Comparison of ENCODE assay signal across 14 cellular contexts in the genomic region with DNA sequence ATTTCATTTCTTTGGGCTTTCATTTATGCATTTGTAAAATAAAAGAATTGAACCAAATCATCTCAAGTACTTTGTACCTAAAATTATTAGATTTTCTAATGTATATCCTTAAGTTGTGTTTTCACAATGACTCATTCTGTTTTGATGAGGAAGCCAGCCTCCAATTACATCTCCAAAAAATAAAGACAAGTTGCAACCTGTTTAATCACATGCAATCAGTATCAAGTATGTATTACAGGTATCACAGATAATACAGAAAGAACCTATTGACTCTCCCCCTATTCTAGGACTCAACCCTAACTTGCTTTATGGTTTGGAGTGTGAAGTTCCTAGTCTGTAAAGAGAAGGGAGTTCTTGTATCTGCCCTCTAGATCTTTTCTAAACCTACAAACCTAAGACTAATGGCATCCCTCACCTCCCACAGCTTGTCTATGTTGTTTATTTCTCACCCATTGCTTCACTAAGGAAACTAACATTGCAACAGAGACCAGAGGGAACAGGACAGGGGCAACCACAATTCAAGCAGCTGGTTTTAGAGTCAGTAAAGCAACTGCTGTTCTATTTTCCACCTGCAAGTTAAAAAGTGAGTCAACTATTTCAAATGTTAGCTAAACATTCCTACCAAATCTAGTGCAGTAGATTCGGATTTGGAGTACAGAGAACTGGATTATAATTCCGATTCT.
DNase-seq lines count a peak whose midpoint lies in the region; ATAC-seq and TF ChIP-seq lines count a peak whose summit lies in the region.
"Had no signal": no experiment of that assay in that cellular context is flagged by ENCODE, and none has a peak within 500 bp of the region (broad histone marks: within the 10 kb centered on the region; RNA-seq: fewer than 3 reads in every experiment).

No MANE protein-coding gene starts in this region.

- H3K4me3 ChIP-seq in AG10803 (ENCODE audit: low read length) (no peak overlapping the region), adipocyte (ENCODE audit: low read length) (no peak overlapping the region)
- H3K4me3 ChIP-seq: heart left ventricle, sigmoid colon had no signal

- H3K4me3 Mint-ChIP-seq in activated T-helper 1 cell treated with anti-CD3 and anti-CD28 coated beads, Interleukin-12 subunit alpha, Interleukin-12 subunit beta, Interleukin-2, Interleukin-4 antibody, amounts not matched to agents 30 ng/mL and 10 ng/mL and 1 ng/mL, durations not matched to agents 14 hours and 24 hours and 36 hours, result no peak overlapping the region
- H3K4me3 Mint-ChIP-seq: nephron had no signal

- no peaks in the 10 kb centered on the region for H3K4me1 Mint-ChIP-seq in activated T-helper 1 cell treated with anti-CD3 and anti-CD28 coated beads, Interleukin-12 subunit alpha, Interleukin-12 subunit beta, Interleukin-2, Interleukin-4 antibody, amounts not matched to agents 30 ng/mL and 10 ng/mL and 1 ng/mL, durations not matched to agents 14 hours and 24 hours and 36 hours (ENCODE audit: low read depth)

- no peak overlapping the region for H3K27ac Mint-ChIP-seq in activated T-helper 1 cell treated with anti-CD3 and anti-CD28 coated beads, Interleukin-12 subunit alpha, Interleukin-12 subunit beta, Interleukin-2, Interleukin-4 antibody, amounts not matched to agents 30 ng/mL and 10 ng/mL and 1 ng/mL, durations not matched to agents 14 hours and 24 hours and 36 hours
- H3K27ac Mint-ChIP-seq: nephron had no signal

- DNase-seq in AG10803 (ENCODE audit: low read depth), result peak; percentile 68
- peak; percentile 29 for DNase-seq in HPDE6-E6E7 (ENCODE audit: extremely low spot score)
- DNase-seq in adipocyte (ENCODE audit: low read depth), result peak; percentile 65
- DNase-seq in hepatic stellate cell (ENCODE audit: low spot score), result peak; percentile 14
- no peak for DNase-seq in AG08395 (ENCODE audit: low spot score)
- no peak for DNase-seq in activated T-helper 1 cell treated with anti-CD3 and anti-CD28 coated beads, Interleukin-12 subunit alpha, Interleukin-12 subunit beta, Interleukin-2, Interleukin-4 antibody, amounts not matched to agents 30 ng/mL and 10 ng/mL and 1 ng/mL, durations not matched to agents 14 hours and 24 hours and 36 hours (ENCODE audit: low spot score)
- DNase-seq in cortex of kidney (lab: John Stamatoyannopoulos, UW), result no peak
- DNase-seq: heart left ventricle, NCI-H1048, sigmoid colon, SW 1271 had no signal

- intact Hi-C loops in activated T-helper 1 cell treated with anti-CD3 and anti-CD28 coated beads, Interleukin-12 subunit alpha, Interleukin-12 subunit beta, Interleukin-2, Interleukin-4 antibody, amounts not matched to agents 30 ng/mL and 10 ng/mL and 1 ng/mL, durations not matched to agents 14 hours and 24 hours and 36 hours (cut with micrococcal nuclease), result no loop called here

- H3K36me3 Mint-ChIP-seq in activated T-helper 1 cell treated with anti-CD3 and anti-CD28 coated beads, Interleukin-12 subunit alpha, Interleukin-12 subunit beta, Interleukin-2, Interleukin-4 antibody, amounts not matched to agents 30 ng/mL and 10 ng/mL and 1 ng/mL, durations not matched to agents 14 hours and 24 hours and 36 hours (ENCODE audit: low read depth), result no peaks in the 10 kb centered on the region

- H3K9ac ChIP-seq in adipocyte (ENCODE audit: low read length), result no peak overlapping the region

- no peaks in the 10 kb centered on the region for H3K9me3 Mint-ChIP-seq in activated T-helper 1 cell treated with anti-CD3 and anti-CD28 coated beads, Interleukin-12 subunit alpha, Interleukin-12 subunit beta, Interleukin-2, Interleukin-4 antibody, amounts not matched to agents 30 ng/mL and 10 ng/mL and 1 ng/mL, durations not matched to agents 14 hours and 24 hours and 36 hours
- H3K9me3 Mint-ChIP-seq: nephron had no signal

- H3K4me1 ChIP-seq in adipocyte (ENCODE audit: control insufficient read depth, insufficient read depth, low read length), result peaks cover 17% of the 10 kb centered on the region

- ATAC-seq in HG03432 (IDR thresholded peaks at IDR 0.05; ENCODE audit: unreplicated experiment), result no peak
- ATAC-seq: heart left ventricle, left lobe of liver had no signal

- no peaks in the 10 kb centered on the region for H3K27me3 ChIP-seq in adipocyte (replicated peaks; ENCODE audit: control insufficient read depth, insufficient read depth, low read length)
- H3K27me3 ChIP-seq: heart left ventricle, sigmoid colon had no signal

- H3K36me3 ChIP-seq in adipocyte (ENCODE audit: control insufficient read depth, insufficient read depth, low read length, severe bottlenecking), result no peaks in the 10 kb centered on the region
- H3K36me3 ChIP-seq: heart left ventricle, sigmoid colon had no signal

- TF ChIP-seq CTCF in AG10803 (conservative IDR thresholded peaks at IDR 0.05; ENCODE audit: low read length), result no peak

- no peaks in the 10 kb centered on the region for H3K9me3 ChIP-seq in adipocyte (ENCODE audit: control insufficient read depth, low read length)
- H3K9me3 ChIP-seq: heart left ventricle, sigmoid colon had no signal

- no peaks in the 10 kb centered on the region for H3K27me3 Mint-ChIP-seq in activated T-helper 1 cell treated with anti-CD3 and anti-CD28 coated beads, Interleukin-12 subunit alpha, Interleukin-12 subunit beta, Interleukin-2, Interleukin-4 antibody, amounts not matched to agents 30 ng/mL and 10 ng/mL and 1 ng/mL, durations not matched to agents 14 hours and 24 hours and 36 hours (ENCODE audit: insufficient read depth)

Comparison
In these comparisons a context has a peak if more than half of its experiments do, and no peak if none do; other contexts are left out.
1. DNase-seq: peak in AG10803 (single experiment), HPDE6-E6E7 (single experiment), adipocyte (single experiment) and hepatic stellate cell (single experiment); none in AG08395 (single experiment), activated T-helper 1 cell treated with anti-CD3 and anti-CD28 coated beads, Interleukin-12 subunit alpha, Interleukin-12 subunit beta, Interleukin-2, Interleukin-4 antibody, amounts not matched to agents 30 ng/mL and 10 ng/mL and 1 ng/mL, durations not matched to agents 14 hours and 24 hours and 36 hours (single experiment) and cortex of kidney (single experiment).